Comparison of ENCODE assay signal across 29 cellular contexts in the genomic region with DNA sequence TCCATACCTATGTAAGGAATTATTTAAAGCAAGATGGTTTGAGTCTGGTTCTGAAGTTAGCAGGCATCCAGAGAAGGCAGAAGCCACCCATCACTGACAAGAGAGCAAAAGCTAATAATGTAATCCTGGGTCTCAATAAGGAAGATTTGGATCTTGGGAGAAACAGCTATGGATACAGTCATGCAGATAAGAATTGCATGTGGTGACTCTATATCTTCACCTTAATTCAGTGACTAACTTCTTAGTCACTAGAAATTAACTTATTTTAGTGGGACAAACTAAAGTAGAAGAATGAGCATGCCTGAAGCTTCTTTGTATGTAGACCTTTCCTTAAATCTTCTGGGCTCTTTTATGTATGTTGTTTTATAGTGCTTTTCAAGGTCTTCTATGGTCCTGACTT.
A peak's percentile ranks its signal among the peaks of the same experiment; 100 is the strongest.
DNase-seq lines count a peak whose midpoint lies in the region; ATAC-seq and TF ChIP-seq lines count a peak whose summit lies in the region.
"Had no signal": no experiment of that assay in that cellular context is flagged by ENCODE, and none has a peak within 500 bp of the region (broad histone marks: within the 10 kb centered on the region; RNA-seq: fewer than 3 reads in every experiment).

No MANE protein-coding gene starts in this region.

- DNase-seq in AG04450 (ENCODE audit: low read depth, low spot score): no peak
- DNase-seq in HPDE6-E6E7 (ENCODE audit: extremely low spot score): peak; percentile 13
- DNase-seq in SK-N-SH: no peak
- DNase-seq in fibroblast of mammary gland (ENCODE audit: low read depth): peak; percentile 50
- no peak for DNase-seq in left ventricle myocardium inferior
- no peak for DNase-seq in T-helper 9 cell
- DNase-seq: activated CD8-positive, alpha-beta T cell treated with anti-CD3 and anti-CD28 coated beads for 36 hours; activated effector memory CD4-positive, alpha-beta T cell treated with Interleukin-2 at 50 U/mL for 16 hours; activated naive CD8-positive, alpha-beta T cell treated with anti-CD3 and anti-CD28 coated beads for 36 hours; effector CD4-positive, alpha-beta T cell; immature natural killer cell; Kasumi-1; left ventricle myocardium superior; NCI-H1048; NCI-H187 treated with DMSO at 0.1 percent for 48 hours; NCI-H748 treated with DMSO at 0.1 percent for 48 hours; ovary; right cardiac atrium; SIG-M5; stimulated activated naive CD8-positive, alpha-beta T cell treated with anti-CD3 and anti-CD28 coated beads, Interleukin-15, Interleukin-2, amounts not matched to agents 100 U/mL and 50 U/mL, for 24 hours; uterus had no signal

- no peak overlapping the region for H3K9ac ChIP-seq in SK-N-SH
- H3K9ac ChIP-seq: BLaER1 treated with 17β-estradiol and CSF1 and Interleukin-3, amounts not matched to agents 10 nM and 100 nM had no signal

- H3K4me1 ChIP-seq in SK-N-SH (ENCODE audit: control insufficient read depth in 1 of 2, insufficient read depth in 2 of 2, low read depth in 1 of 2, low read length in 1 of 2) (peaks cover 0 to 10% of the 10 kb centered on the region in 2 experiments; a peak in 2 of 4 replicates), left ventricle myocardium inferior (no peaks in the 10 kb centered on the region)
- H3K4me1 ChIP-seq: A549; BLaER1 treated with 17β-estradiol and CSF1 and Interleukin-3, amounts not matched to agents 10 nM and 100 nM; uterus had no signal

- no peak for TF ChIP-seq EP300 in SK-N-SH (IDR thresholded peaks at IDR 0.05; ENCODE audit: borderline replicate concordance in 1 of 2, low read depth in 1 of 2, low read length in 1 of 2)

- TF ChIP-seq RAD21 in SK-N-SH (IDR thresholded peaks at IDR 0.05; ENCODE audit: low read length): no peak

- H2AFZ ChIP-seq in SK-N-SH (ENCODE audit: low read depth): no peak overlapping the region
- H2AFZ ChIP-seq: hepatocyte had no signal

- H3K9me3 ChIP-seq in AG04450 (ENCODE audit: control insufficient read depth, insufficient read depth, low read length): no peaks in the 10 kb centered on the region; the same call in 1 of the 2 replicates
- H3K9me3 ChIP-seq in SK-N-SH: no peaks in the 10 kb centered on the region
- no peaks in the 10 kb centered on the region for H3K9me3 ChIP-seq in left ventricle myocardium inferior (replicated peaks)
- H3K9me3 ChIP-seq: A549, ovary, thoracic aorta, uterus had no signal

- POLR2A ChIA-PET in AG04450 (lab: Yijun Ruan, JAX) (interaction anchor here (0.7 to 1.5 kb wide), 2 partner anchors 24 to 67 kb away, joined by 3 to 5 read pairs; a partner anchor contains a TSS), SK-N-SH (lab: Yijun Ruan, JAX) (no interaction called here)

- no peaks in the 10 kb centered on the region for H4K20me1 ChIP-seq in SK-N-SH (ENCODE audit: insufficient read depth)
- H4K20me1 ChIP-seq: BLaER1 treated with 17β-estradiol and CSF1 and Interleukin-3, amounts not matched to agents 10 nM and 100 nM had no signal

- H3K27ac ChIP-seq in AG04450 (ENCODE audit: low read depth, low read length) (peak overlapping the region; percentile 42), SK-N-SH (ENCODE audit: low read depth in 2 of 2, low read length in 1 of 2) (peak overlapping the region in 1 of 2 experiments; percentile 50; a peak in 2 of 4 replicates), left ventricle myocardium inferior (replicated peaks) (no peak overlapping the region)
- H3K27ac ChIP-seq: A549; BLaER1 treated with 17β-estradiol and CSF1 and Interleukin-3, amounts not matched to agents 10 nM and 100 nM; hepatocyte; ovary; thoracic aorta; uterus had no signal

- CTCF ChIA-PET in AG04450 (lab: Charles Lee): interaction anchor here (1.0 to 2.1 kb wide), 2 partner anchors 12 to 14 kb away, joined by 3 to 5 read pairs; no protein-coding TSS in a partner anchor
- CTCF ChIA-PET in SK-N-SH (lab: Yijun Ruan, JAX): interaction anchor here (1.2 kb wide), 1 partner anchor 13 kb away, joined by 4 read pairs; no protein-coding TSS in a partner anchor

- intact Hi-C loops in left ventricle myocardium inferior (cut with micrococcal nuclease): no loop called here

- no peak for ATAC-seq in HG02970 (IDR thresholded peaks at IDR 0.05; ENCODE audit: low FRiP score, unreplicated experiment)
- no peak for ATAC-seq in GM21447 (IDR thresholded peaks at IDR 0.05; ENCODE audit: unreplicated experiment)
- ATAC-seq: A549; activated CD4-positive, CD25-positive, alpha-beta regulatory T cell treated with anti-CD3 and anti-CD28 coated beads, Interleukin-2, amount 50 U/mL, for 24 hours; activated CD8-positive, alpha-beta T cell treated with anti-CD3 and anti-CD28 coated beads for 36 hours; left ventricle myocardium superior; natural killer cell treated with Interleukin-12 subunit alpha and Interleukin-12 subunit beta and Interleukin-15 and Interleukin-18, amount 100 ng/mL, for 72 hours; right cardiac atrium; stimulated activated naive CD8-positive, alpha-beta T cell treated with anti-CD3 and anti-CD28 coated beads, Interleukin-15, Interleukin-2, amounts not matched to agents 100 U/mL and 50 U/mL, for 24 hours had no signal

- no peaks in the 10 kb centered on the region for H3K79me2 ChIP-seq in SK-N-SH (ENCODE audit: insufficient read depth)
- H3K79me2 ChIP-seq: hepatocyte had no signal

- no peaks in the 10 kb centered on the region for H3K9me2 ChIP-seq in SK-N-SH

- H3K27me3 ChIP-seq in AG04450 (ENCODE audit: control insufficient read depth, insufficient read depth, low read length): no peaks in the 10 kb centered on the region
- no peaks in the 10 kb centered on the region for H3K27me3 ChIP-seq in SK-N-SH (ENCODE audit: insufficient read depth)
- no peaks in the 10 kb centered on the region for H3K27me3 ChIP-seq in left ventricle myocardium inferior (ENCODE audit: low read depth)
- H3K27me3 ChIP-seq: BLaER1 treated with 17β-estradiol and CSF1 and Interleukin-3, amounts not matched to agents 10 nM and 100 nM; hepatocyte; ovary; uterus had no signal

- peaks cover 12% of the 10 kb centered on the region for H3F3A ChIP-seq in SK-N-SH (replicated peaks; ENCODE audit: insufficient read depth)

- TF ChIP-seq CTCF in AG04450 (IDR thresholded peaks at IDR 0.05; ENCODE audit: low read depth, low read length): no peak
- no peak for TF ChIP-seq CTCF in SK-N-SH (IDR thresholded peaks at IDR 0.05)
- TF ChIP-seq CTCF in fibroblast of mammary gland (conservative IDR thresholded peaks at IDR 0.05; ENCODE audit: control insufficient read depth, insufficient read depth, low read depth, low read length): no peak
- TF ChIP-seq CTCF in left ventricle myocardium inferior (IDR thresholded peaks at IDR 0.05; ENCODE audit: borderline replicate concordance): no peak

- H3K4me3 ChIP-seq in AG04450 (ENCODE audit: low read depth, low read length) (no peak overlapping the region), SK-N-SH (ENCODE audit: low read depth in 2 of 2, low read length in 1 of 2) (no peak overlapping the region), fibroblast of mammary gland (ENCODE audit: control insufficient read depth, low read depth, low read length) (no peak overlapping the region), left ventricle myocardium inferior (no peak overlapping the region)
- H3K4me3 ChIP-seq: A549; BLaER1 treated with 17β-estradiol and CSF1 and Interleukin-3, amounts not matched to agents 10 nM and 100 nM; hepatocyte; ovary; thoracic aorta; uterus had no signal

- H3K36me3 ChIP-seq in SK-N-SH (replicated peaks in 1 of 2; ENCODE audit: control insufficient read depth in 1 of 2, insufficient read depth in 2 of 2, low read length in 1 of 2): peaks cover 25 to 33% of the 10 kb centered on the region in 2 experiments
- peaks cover 75% of the 10 kb centered on the region for H3K36me3 ChIP-seq in left ventricle myocardium inferior
- H3K36me3 ChIP-seq: ovary, uterus had no signal

- no peak overlapping the region; the same call in 1 of the 2 replicates for H3K4me2 ChIP-seq in SK-N-SH
- H3K4me2 ChIP-seq: A549; BLaER1 treated with 17β-estradiol and CSF1 and Interleukin-3, amounts not matched to agents 10 nM and 100 nM; hepatocyte had no signal

TF ChIP-seq in SK-N-SH, 30 proteins besides CTCF, POLR2A, EP300 and RAD21:
- TF ChIP-seq FOSL2 (IDR thresholded peaks at IDR 0.05; ENCODE audit: borderline replicate concordance, low read depth) (peak; percentile 58), RXRA (IDR thresholded peaks at IDR 0.05; ENCODE audit: borderline replicate concordance, low read depth) (no peak), JUND (IDR thresholded peaks at IDR 0.05) (peak; percentile 42), TCF12 (IDR thresholded peaks at IDR 0.05) (0 out of 2 replicates have a peak, but pooled peaks have one; percentile 15)
- TF ChIP-seq, protein P1, sequence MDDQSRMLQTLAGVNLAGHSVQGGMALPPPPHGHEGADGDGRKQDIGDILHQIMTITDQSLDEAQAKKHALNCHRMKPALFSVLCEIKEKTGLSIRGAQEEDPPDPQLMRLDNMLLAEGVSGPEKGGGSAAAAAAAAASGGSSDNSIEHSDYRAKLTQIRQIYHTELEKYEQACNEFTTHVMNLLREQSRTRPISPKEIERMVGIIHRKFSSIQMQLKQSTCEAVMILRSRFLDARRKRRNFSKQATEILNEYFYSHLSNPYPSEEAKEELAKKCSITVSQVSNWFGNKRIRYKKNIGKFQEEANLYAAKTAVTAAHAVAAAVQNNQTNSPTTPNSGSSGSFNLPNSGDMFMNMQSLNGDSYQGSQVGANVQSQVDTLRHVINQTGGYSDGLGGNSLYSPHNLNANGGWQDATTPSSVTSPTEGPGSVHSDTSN (IDR thresholded peaks at IDR 0.05): 0 out of 2 replicates have a peak, but pooled peaks have one; percentile 5

Comparison
In these comparisons a context has a peak if more than half of its experiments do, and no peak if none do; other contexts are left out.
1. DNase-seq: peak in HPDE6-E6E7 (single experiment) and fibroblast of mammary gland (single experiment); none in AG04450 (single experiment), SK-N-SH (single experiment), left ventricle myocardium inferior (single experiment) and T-helper 9 cell (single experiment).